Comparison of ENCODE assay signal across 17 cellular contexts in genomic region chr10:22042557-22043326, GRCh38. TPM values are rescaled to one million over a fixed set of nuclear protein-coding genes. Genes with fewer than 3 reads are reported as not detected.
DNase-seq lines count a peak whose midpoint lies in the region; TF ChIP-seq lines count a peak whose summit lies in the region.
"Had no signal": no experiment of that assay in that cellular context is flagged by ENCODE, and none has a peak within 500 bp of the region (broad histone marks: within the 10 kb centered on the region; RNA-seq: fewer than 3 reads in every experiment).

No MANE protein-coding gene starts in this region.

- H3K27me3 ChIP-seq in iPS-20b (ENCODE audit: insufficient read depth, low read length), result no peaks in the 10 kb centered on the region
- H3K27me3 ChIP-seq: thyroid gland had no signal

- H3K4me3 ChIP-seq in astrocyte of the spinal cord (ENCODE audit: low read depth, low read length), result no peak overlapping the region
- H3K4me3 ChIP-seq in iPS-20b (ENCODE audit: low read length), result no peak overlapping the region
- H3K4me3 ChIP-seq: psoas muscle, thyroid gland had no signal

- intact Hi-C loops in posterior vena cava (cut with DNase I), result no loop called here

- peaks cover 10% of the 10 kb centered on the region; the same call in 1 of the 2 replicates for H3K4me1 ChIP-seq in iPS-20b (ENCODE audit: insufficient read depth, low read length)
- H3K4me1 ChIP-seq: psoas muscle, thyroid gland had no signal

- peak overlapping the region; percentile 49; the same call in 1 of the 2 replicates for H3K9ac ChIP-seq in iPS-20b (ENCODE audit: low read depth, low read length)

- peak; percentile 52 for DNase-seq in A172 (ENCODE audit: low spot score)
- peak; percentile 39 for DNase-seq in HT1080 (ENCODE audit: low read depth)
- DNase-seq in astrocyte of the spinal cord (ENCODE audit: low read depth, low spot score), result peak; percentile 4
- DNase-seq in occipital lobe (lab: John Stamatoyannopoulos, UW), result no peak
- no peak for DNase-seq in activated CD4-positive, alpha-beta T cell treated with anti-CD3 and anti-CD28 coated beads for 4 hours
- DNase-seq in T1000 (lab: John Stamatoyannopoulos, UW), result no peak
- no peak for DNase-seq in posterior vena cava (ENCODE audit: low spot score)
- DNase-seq: activated gamma-delta T cell treated with Interleukin-2 at 50 U/mL for 16 hours; KG1; NCI-H1694 treated with DMSO at 0.1 percent for 48 hours; NCI-H82; psoas muscle; SIG-M5; stimulated activated CD4-positive, alpha-beta T cell treated with anti-CD3 and anti-CD28 coated beads, Interleukin-1b, Interleukin-23, amount 100 ng/mL, for 48 hours; stimulated activated CD8-positive, alpha-beta memory T cell treated with anti-CD3 and anti-CD28 coated beads, Interleukin-4, amount 100 ng/mL, for 48 hours; thyroid gland had no signal

- H3K36me3 ChIP-seq in iPS-20b (ENCODE audit: insufficient read depth, low read depth, low read length), result no peaks in the 10 kb centered on the region
- H3K36me3 ChIP-seq: thyroid gland had no signal

- H3K27ac ChIP-seq in iPS-20b (ENCODE audit: low read length), result peak overlapping the region; percentile 36
- H3K27ac ChIP-seq: psoas muscle, thyroid gland had no signal

- in situ Hi-C loops in astrocyte of the spinal cord (cut with HindIII; ENCODE audit: low sequenced_read_pairs), result no loop called here

- no peaks in the 10 kb centered on the region for H3K9me3 ChIP-seq in iPS-20b (ENCODE audit: insufficient read depth, low read depth, low read length)
- H3K9me3 ChIP-seq: psoas muscle, thyroid gland had no signal

- TF ChIP-seq CTCF in astrocyte of the spinal cord (IDR thresholded peaks at IDR 0.05; ENCODE audit: low read depth, low read length), result no peak

RNA-seq across cellular contexts. Expression of gene DNAJC1, which starts 39.2 kb away (rescaled TPM):
- 28.5 and 49.6 TPM in 2 replicates for total RNA-seq in A172 (2014; rRNA removed; shearing (Covaris generic))
- 21.8 and 23.0 TPM in 2 replicates for total RNA-seq in HT1080 (2014; rRNA removed; shearing (Covaris generic))
- polyA plus RNA-seq in HT1080 (2015; cell fraction: cytosol; rRNA removed), result 28.7 and 37.9 TPM in 2 replicates
- polyA plus RNA-seq in HT1080 (2015; cell fraction: nucleus; rRNA removed), result 32.9 and 59.8 TPM in 2 replicates
- total RNA-seq in occipital lobe (27.3 TPM), posterior vena cava (10 to 100 TPM; 24.4 to 26.4 TPM)

Comparison
In these comparisons a context has a peak if more than half of its experiments do, and no peak if none do; other contexts are left out.
1. DNase-seq: peak in A172 (single experiment), HT1080 (single experiment) and astrocyte of the spinal cord (single experiment); none in occipital lobe (single experiment), activated CD4-positive, alpha-beta T cell treated with anti-CD3 and anti-CD28 coated beads for 4 hours (0 of 2), T1000 (single experiment) and posterior vena cava (single experiment).